18 cellular contexts compared by ENCODE assay signal in the genomic region with DNA sequence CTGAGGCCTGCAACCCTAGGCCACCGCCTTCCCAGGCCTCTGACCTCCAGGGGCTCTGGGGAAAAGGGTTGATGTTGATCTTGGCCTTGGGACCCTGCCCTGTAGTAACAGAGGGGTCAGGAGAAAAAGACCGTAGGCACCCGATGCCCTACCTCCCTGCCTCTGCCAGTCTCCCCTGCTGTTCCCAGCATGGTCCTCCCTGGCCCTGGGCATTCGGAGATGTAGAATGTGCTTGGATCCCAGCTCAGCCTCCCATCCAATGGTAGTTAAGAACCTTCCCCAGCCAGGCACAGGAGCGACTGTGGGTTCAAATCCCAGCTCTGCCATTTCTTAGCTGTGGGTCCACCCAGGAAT.
DNase-seq lines count a peak whose midpoint lies in the region; ATAC-seq and TF ChIP-seq lines count a peak whose summit lies in the region.
"Had no signal": no experiment of that assay in that cellular context is flagged by ENCODE, and none has a peak within 500 bp of the region (broad histone marks: within the 10 kb centered on the region; RNA-seq: fewer than 3 reads in every experiment).

No MANE protein-coding gene starts in this region.

- TF ChIP-seq POLR2A in ovary (IDR thresholded peaks at IDR 0.05): no peak

- 57 to 66% (median 59%) methylated on average over 5 of the region's 5 CpGs for WGBS in ovary, 3 donors

- peak overlapping the region; percentile 52; the same call in 1 of the 2 replicates for H3K4me2 ChIP-seq in MM.1S (ENCODE audit: low read depth, low read length)
- H3K4me2 ChIP-seq: SK-N-SH had no signal

- TF ChIP-seq CTCF in left ventricle myocardium inferior (IDR thresholded peaks at IDR 0.05; ENCODE audit: borderline replicate concordance) (no peak), MM.1S (IDR thresholded peaks at IDR 0.05; ENCODE audit: low read length) (no peak), ovary (IDR thresholded peaks at IDR 0.05) (no peak)

- peaks cover 49% of the 10 kb centered on the region for H3K27me3 Mint-ChIP-seq in dendritic cell treated with granulocyte-macrophage colony-stimulating factor and Interleukin-4, amounts not matched to agents 40 ng/mL and 50 ng/mL, for 4 days

- H3K4me1 ChIP-seq in left ventricle myocardium inferior (peaks cover 28% of the 10 kb centered on the region), MM.1S (ENCODE audit: low read length) (peaks cover 29% of the 10 kb centered on the region), ovary (ENCODE audit: insufficient read depth) (peaks cover 3% of the 10 kb centered on the region)

- H3K36me3 ChIP-seq in left ventricle myocardium inferior (no peaks in the 10 kb centered on the region), MM.1S (replicated peaks; ENCODE audit: insufficient read depth, low read length) (no peaks in the 10 kb centered on the region), ovary (no peaks in the 10 kb centered on the region)
- H3K36me3 ChIP-seq: colonic mucosa, spleen, vagina had no signal

- no peak overlapping the region for H3K4me3 Mint-ChIP-seq in dendritic cell treated with granulocyte-macrophage colony-stimulating factor and Interleukin-4, amounts not matched to agents 40 ng/mL and 50 ng/mL, for 4 days

- no peak overlapping the region for H3K27ac ChIP-seq in left ventricle myocardium inferior (replicated peaks)
- H3K27ac ChIP-seq in MM.1S (ENCODE audit: low read length): peak overlapping the region; percentile 60; the same call in 1 of the 2 replicates
- H3K27ac ChIP-seq in ovary: no peak overlapping the region
- H3K27ac ChIP-seq: colonic mucosa, vagina had no signal

- intact Hi-C loops in left ventricle myocardium inferior (cut with micrococcal nuclease): no loop called here
- intact Hi-C loops in left ventricle myocardium superior (cut with micrococcal nuclease): no loop called here
- intact Hi-C loops in dendritic cell treated with granulocyte-macrophage colony-stimulating factor and Interleukin-4, amounts not matched to agents 40 ng/mL and 50 ng/mL, for 4 days (cut with micrococcal nuclease): no loop called here
- intact Hi-C loops in ovary (cut with DNase I): loop anchor here in 1 of 4 donors (5.0 kb wide), 1 partner anchor 433 kb away; no protein-coding TSS in a partner anchor

- H3F3A ChIP-seq in MM.1S (ENCODE audit: insufficient read depth, low read length): peaks cover 8% of the 10 kb centered on the region

- H3K4me3 ChIP-seq in left ventricle myocardium inferior (peak overlapping the region; percentile 7), MM.1S (ENCODE audit: low read length) (no peak overlapping the region), ovary (no peak overlapping the region)
- H3K4me3 ChIP-seq: colonic mucosa, vagina had no signal

- peak overlapping the region; percentile 6 for H3K27ac Mint-ChIP-seq in dendritic cell treated with granulocyte-macrophage colony-stimulating factor and Interleukin-4, amounts not matched to agents 40 ng/mL and 50 ng/mL, for 4 days

- no peaks in the 10 kb centered on the region for H3K79me2 ChIP-seq in MM.1S (ENCODE audit: low read length)

- ATAC-seq in left ventricle myocardium superior (no peak), GM21576 (IDR thresholded peaks at IDR 0.05; ENCODE audit: unreplicated experiment) (no peak), GM21528 (IDR thresholded peaks at IDR 0.05; ENCODE audit: low FRiP score, unreplicated experiment) (no peak)
- peak; percentile 2 for ATAC-seq in stimulated activated naive CD8-positive, alpha-beta T cell treated with anti-CD3 and anti-CD28 coated beads, Interleukin-15, Interleukin-2, amounts not matched to agents 100 U/mL and 50 U/mL, for 24 hours
- ATAC-seq: HCT116 had no signal

- no peak for DNase-seq in left ventricle myocardium inferior
- DNase-seq in left ventricle myocardium superior: no peak
- DNase-seq in MM.1S: no peak
- DNase-seq in stimulated activated naive CD8-positive, alpha-beta T cell treated with anti-CD3 and anti-CD28 coated beads, Interleukin-15, Interleukin-2, amounts not matched to agents 100 U/mL and 50 U/mL, for 24 hours: no peak
- DNase-seq in ovary: no peak
- DNase-seq: colonic mucosa, erythroblast, head of caudate nucleus, KG1, NCI-H1436 treated with DMSO at 0.1 percent for 48 hours, NCI-H510A, spleen had no signal

- H3K27me3 ChIP-seq in left ventricle myocardium inferior (ENCODE audit: low read depth) (peaks cover 17% of the 10 kb centered on the region), MM.1S (replicated peaks; ENCODE audit: insufficient read depth, low read length) (peaks cover 51% of the 10 kb centered on the region), ovary (no peaks in the 10 kb centered on the region)
- H3K27me3 ChIP-seq: colonic mucosa, vagina had no signal

- H2AFZ ChIP-seq in MM.1S (ENCODE audit: low read length): no peak overlapping the region

- H3K9me2 ChIP-seq in MM.1S (replicated peaks; ENCODE audit: insufficient read depth, low read length): no peaks in the 10 kb centered on the region
- H3K9me2 ChIP-seq: SK-N-SH had no signal

- peaks cover 39% of the 10 kb centered on the region for H3K4me1 Mint-ChIP-seq in dendritic cell treated with granulocyte-macrophage colony-stimulating factor and Interleukin-4, amounts not matched to agents 40 ng/mL and 50 ng/mL, for 4 days (ENCODE audit: low read depth)

- no peak overlapping the region for H3K9ac ChIP-seq in MM.1S (ENCODE audit: low read length)
- H3K9ac ChIP-seq: SK-N-SH had no signal

- no peak for TF ChIP-seq EP300 in ovary (IDR thresholded peaks at IDR 0.05)

- H3K9me3 Mint-ChIP-seq in dendritic cell treated with granulocyte-macrophage colony-stimulating factor and Interleukin-4, amounts not matched to agents 40 ng/mL and 50 ng/mL, for 4 days: no peaks in the 10 kb centered on the region

- H3K36me3 Mint-ChIP-seq in dendritic cell treated with granulocyte-macrophage colony-stimulating factor and Interleukin-4, amounts not matched to agents 40 ng/mL and 50 ng/mL, for 4 days (ENCODE audit: low read depth): no peaks in the 10 kb centered on the region

- no peaks in the 10 kb centered on the region for H3K9me3 ChIP-seq in left ventricle myocardium inferior (replicated peaks)
- H3K9me3 ChIP-seq in MM.1S (replicated peaks; ENCODE audit: insufficient read depth, low read length): no peaks in the 10 kb centered on the region
- H3K9me3 ChIP-seq in ovary: no peaks in the 10 kb centered on the region
- H3K9me3 ChIP-seq: colonic mucosa, SK-N-SH, spleen, vagina had no signal

- no peaks in the 10 kb centered on the region for H4K20me1 ChIP-seq in MM.1S (ENCODE audit: insufficient read depth, low read length)
